9 cellular contexts compared by ENCODE assay signal in the genomic region with DNA sequence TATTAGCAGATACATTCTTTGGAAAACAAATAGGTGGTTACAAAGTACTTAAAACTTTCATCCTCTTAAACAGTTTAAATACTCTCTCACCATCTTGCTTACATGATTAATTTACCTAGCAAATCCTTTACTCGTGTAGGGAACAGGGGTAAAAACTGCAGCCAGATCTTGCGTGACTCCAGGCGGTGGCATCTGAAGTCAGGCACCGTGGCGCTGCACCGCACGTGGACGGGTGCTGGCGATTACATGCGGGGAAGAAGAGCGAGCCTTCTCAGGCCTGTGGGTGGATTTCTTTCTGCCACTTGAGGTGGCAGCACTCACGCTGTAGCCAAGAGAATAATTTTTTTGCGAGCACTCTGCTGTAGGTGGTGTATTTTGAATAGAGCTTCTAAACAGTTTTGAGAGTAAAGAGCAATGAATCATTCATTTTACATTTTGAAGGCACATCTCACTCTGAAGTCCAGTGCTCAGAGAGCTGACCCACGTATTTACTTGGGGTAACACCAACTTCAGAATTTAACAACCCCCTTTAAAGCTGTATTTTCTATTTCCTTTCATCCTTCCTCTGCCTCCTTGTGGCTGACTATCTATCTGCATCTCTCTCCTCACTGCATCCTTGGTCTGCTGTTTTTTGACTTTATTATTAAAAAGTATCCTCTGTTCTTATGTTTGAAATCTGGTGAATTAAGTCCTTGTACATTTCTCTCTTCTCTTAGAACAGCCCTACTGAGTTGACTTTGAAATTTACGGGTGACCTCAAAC.
DNase-seq lines count a peak whose midpoint lies in the region; ATAC-seq and TF ChIP-seq lines count a peak whose summit lies in the region.
"Had no signal": no experiment of that assay in that cellular context is flagged by ENCODE, and none has a peak within 500 bp of the region (broad histone marks: within the 10 kb centered on the region; RNA-seq: fewer than 3 reads in every experiment).

No MANE protein-coding gene starts in this region.

- TF ChIP-seq CTCF in A673 (conservative IDR thresholded peaks at IDR 0.05; ENCODE audit: low read depth, low read length) (peak; percentile 48; the same call in 1 of the 2 replicates), ascending aorta (IDR thresholded peaks at IDR 0.05) (peak in 2 of 3 experiments; percentile 29 to 44)

- H3K36me3 Mint-ChIP-seq in T-helper 17 cell (ENCODE audit: low read depth), result no peaks in the 10 kb centered on the region

- ATAC-seq in T-helper 17 cell, result no peak

- H3K9me3 ChIP-seq in A673 (ENCODE audit: low read depth, low read length, poor library complexity, severe bottlenecking) (no peaks in the 10 kb centered on the region), ascending aorta (no peaks in the 10 kb centered on the region), T-helper 17 cell (ENCODE audit: control insufficient read depth, low read length, poor library complexity, severe bottlenecking) (no peaks in the 10 kb centered on the region)

- no peak overlapping the region for H3K27ac Mint-ChIP-seq in T-helper 17 cell
- H3K27ac Mint-ChIP-seq: T-helper 2 cell treated with Interferon-gamma antibody and Interleukin-4, amounts not matched to agents 5 μg/mL and 100 μg/mL, for 36 hours had no signal

- no peaks in the 10 kb centered on the region for H3K4me1 ChIP-seq in A673 (ENCODE audit: insufficient read depth, low read length, poor library complexity, severe bottlenecking)
- H3K4me1 ChIP-seq in ascending aorta, result peaks cover 0 to 8% of the 10 kb centered on the region in 2 donors

- CTCF ChIA-PET in A673 (lab: Charles Lee), result interaction anchor here (1.0 to 1.3 kb wide), 2 partner anchors 355 to 373 kb away, joined by 3 read pairs; no protein-coding TSS in a partner anchor

- H3K27me3 Mint-ChIP-seq in T-helper 17 cell, result peaks cover 11% of the 10 kb centered on the region

- intact Hi-C loops in A673 (cut with micrococcal nuclease; ENCODE audit: unreplicated experiment) (loop anchor here (2.0 to 5.0 kb wide), 4 partner anchors 303 to 724 kb away; no protein-coding TSS in a partner anchor), ascending aorta (cut with DNase I) (loop anchor here (1.0 to 5.0 kb wide), 4 partner anchors 67 to 373 kb away; no protein-coding TSS in a partner anchor)

- BruUV-seq in A673 (replicated peaks; lab: Mats Ljungman, UMichigan), result no TSS peak

- no peak for DNase-seq in A673 (ENCODE audit: low spot score)
- peak; percentile 13 for DNase-seq in HCEC 1CT
- no peak for DNase-seq in ascending aorta (ENCODE audit: low spot score in 2 of 2)
- peak; percentile 38 for DNase-seq in left kidney (ENCODE audit: low read depth, low spot score)
- DNase-seq in SHP77 treated with DMSO at 0.1 percent for 48 hours (lab: John Stamatoyannopoulos, UW), result no peak
- no peak for DNase-seq in T-helper 17 cell
- DNase-seq in T-helper 9 cell, result no peak
- no peak for DNase-seq in NK-92 (lab: John Stamatoyannopoulos, UW; ENCODE audit: unreplicated experiment)

- H3K36me3 ChIP-seq in A673 (ENCODE audit: insufficient read depth, low read length, poor library complexity, severe bottlenecking) (no peaks in the 10 kb centered on the region), ascending aorta (peaks cover 51 to 55% of the 10 kb centered on the region in 2 donors)

- H3K27me3 ChIP-seq in A673 (replicated peaks; ENCODE audit: insufficient read depth, low read depth, low read length, poor library complexity) (no peaks in the 10 kb centered on the region), ascending aorta (no peaks in the 10 kb centered on the region)

- H3K4me1 Mint-ChIP-seq in T-helper 17 cell, result peaks cover 25% of the 10 kb centered on the region

- POLR2A ChIA-PET in A673 (lab: Charles Lee; ENCODE audit: low non-redundant PET), result no interaction called here

- no peak overlapping the region for H3K27ac ChIP-seq in A673 (ENCODE audit: low read depth, low read length, poor library complexity, severe bottlenecking)
- H3K27ac ChIP-seq in ascending aorta, result no peak overlapping the region

- H3K4me3 Mint-ChIP-seq in T-helper 17 cell, result no peak overlapping the region
- H3K4me3 Mint-ChIP-seq: T-helper 2 cell treated with Interferon-gamma antibody and Interleukin-4, amounts not matched to agents 5 μg/mL and 100 μg/mL, for 36 hours had no signal

- H3K4me3 ChIP-seq in A673 (ENCODE audit: low read depth, low read length, poor library complexity, severe bottlenecking) (no peak overlapping the region), ascending aorta (no peak overlapping the region)

Comparison
In these comparisons a context has a peak if more than half of its experiments do, and no peak if none do; other contexts are left out.
1. DNase-seq: peak in HCEC 1CT (single experiment) and left kidney (single experiment); none in A673 (single experiment), ascending aorta (0 of 2), SHP77 treated with DMSO at 0.1 percent for 48 hours (single experiment), T-helper 17 cell (0 of 3), T-helper 9 cell (single experiment) and NK-92 (single experiment).